In genomic region chr16:70159355-70160348, GRCh38 we compare ENCODE assay signal across 20 cellular contexts. TPM values are rescaled to one million over a fixed set of nuclear protein-coding genes. Genes with fewer than 3 reads are reported as not detected.
DNase-seq lines count a peak whose midpoint lies in the region; ATAC-seq and TF ChIP-seq lines count a peak whose summit lies in the region.
"Had no signal": no experiment of that assay in that cellular context is flagged by ENCODE, and none has a peak within 500 bp of the region (broad histone marks: within the 10 kb centered on the region; RNA-seq: fewer than 3 reads in every experiment).

No MANE protein-coding gene starts in this region.

- H3K56ac ChIP-seq in IMR-90 (ENCODE audit: extremely low read depth, insufficient read depth, low read length), result no peak overlapping the region

- H3K9ac ChIP-seq in IMR-90 (ENCODE audit: low read depth, low read length), result no peak overlapping the region

- POLR2A ChIA-PET in IMR-90 (lab: Charles Lee; ENCODE audit: unreplicated experiment), result no interaction called here

- no peak overlapping the region for H2AK9ac ChIP-seq in IMR-90 (replicated peaks; ENCODE audit: low read depth, low read length, poor library complexity)

- no peak overlapping the region for H2BK20ac ChIP-seq in IMR-90 (ENCODE audit: low read depth, low read length)

- peaks cover 51% of the 10 kb centered on the region for H3K36me3 ChIP-seq in IMR-90 (ENCODE audit: control insufficient read depth, insufficient read depth, low read length)

- H3K9me1 ChIP-seq in IMR-90 (ENCODE audit: insufficient read depth, low read length), result peaks cover 10% of the 10 kb centered on the region; the same call in 1 of the 2 replicates

- H4K8ac ChIP-seq in IMR-90 (ENCODE audit: low read depth in 2 of 2, low read length in 2 of 2), result no peak overlapping the region

- H3K14ac ChIP-seq in IMR-90 (replicated peaks; ENCODE audit: low read depth, low read length), result no peak overlapping the region

- peaks cover 8% of the 10 kb centered on the region for H3K4me1 ChIP-seq in IMR-90 (ENCODE audit: control insufficient read depth, insufficient read depth, low read length)
- H3K4me1 ChIP-seq: heart right ventricle, suprapubic skin had no signal

- no peaks in the 10 kb centered on the region for H3K27me3 ChIP-seq in IMR-90 (ENCODE audit: control insufficient read depth, insufficient read depth, low read length)
- H3K27me3 ChIP-seq: heart right ventricle, suprapubic skin had no signal

- no peak overlapping the region for H3K18ac ChIP-seq in IMR-90 (ENCODE audit: low read depth, low read length)

- no TSS peak for BruUV-seq in IMR-90 (replicated peaks; lab: Mats Ljungman, UMichigan)

- H3K23ac ChIP-seq in IMR-90 (ENCODE audit: low read depth, low read length), result no peak overlapping the region

- no peak overlapping the region for H3K27ac ChIP-seq in IMR-90 (ENCODE audit: insufficient read depth, low read length)
- H3K27ac ChIP-seq: heart right ventricle, suprapubic skin had no signal

- no peak overlapping the region for H3K4ac ChIP-seq in IMR-90 (ENCODE audit: low read depth, low read length)

- TF ChIP-seq CTCF in IMR-90 (conservative IDR thresholded peaks at IDR 0.05; ENCODE audit: low read depth, low read length), result no peak
- TF ChIP-seq CTCF in choroid plexus epithelial cell (conservative IDR thresholded peaks at IDR 0.05; ENCODE audit: low read depth, low read length), result no peak

- dilution Hi-C loops in IMR-90 (cut with HindIII; ENCODE audit: low sequenced_read_pairs, unreplicated experiment), result no loop called here

- H3K4me2 ChIP-seq in IMR-90 (ENCODE audit: low read depth, low read length), result no peak overlapping the region

- no peak overlapping the region for H2BK120ac ChIP-seq in IMR-90 (ENCODE audit: low read depth, low read length)

- H4K20me1 ChIP-seq in IMR-90 (ENCODE audit: insufficient read depth, low read length), result peaks cover 3% of the 10 kb centered on the region; the same call in 1 of the 2 replicates

- CTCF ChIA-PET in IMR-90 (lab: Yijun Ruan, JAX), result no interaction called here

- DNase-seq in GM03348 (ENCODE audit: low spot score), result peak; percentile 33
- peak; percentile 58 for DNase-seq in IMR-90
- DNase-seq in choroid plexus epithelial cell (ENCODE audit: low read depth), result peak; percentile 36
- peak; percentile 68 for DNase-seq in posterior vena cava (ENCODE audit: low spot score)
- DNase-seq in NCI-H2171 treated with DMSO at 0.1 percent for 48 hours (lab: John Stamatoyannopoulos, UW), result no peak
- DNase-seq in Ammon's horn (ENCODE audit: low spot score), result no peak
- DNase-seq: activated CD8-positive, alpha-beta T cell treated with anti-CD3 and anti-CD28 coated beads, Interleukin-2, amount 10 ng/mL, durations not matched to agents 7 days and 5 days; Calu3; effector CD8-positive, alpha-beta T cell; naive thymus-derived CD4-positive, alpha-beta T cell; NCI-H187 treated with DMSO at 0.1 percent for 48 hours; NCI-H510A had no signal

- no peak overlapping the region for H4K5ac ChIP-seq in IMR-90 (ENCODE audit: low read depth, low read length)

- no peak overlapping the region for H4K91ac ChIP-seq in IMR-90 (ENCODE audit: insufficient read depth, low read depth, low read length)

- H2BK5ac ChIP-seq in IMR-90 (ENCODE audit: low read depth, low read length, poor library complexity, severe bottlenecking), result no peak overlapping the region

- no peaks in the 10 kb centered on the region for H3K79me1 ChIP-seq in IMR-90 (ENCODE audit: low read depth in 1 of 2, low read length in 2 of 2)

- peak overlapping the region; percentile 3 for H2AFZ ChIP-seq in IMR-90 (replicated peaks; ENCODE audit: low read length, poor library complexity)

- in situ Hi-C loops in IMR-90 (cut with MboI; ENCODE audit: low sequenced_read_pairs), result no loop called here

- no peak for TF ChIP-seq POLR2A in IMR-90 (IDR thresholded peaks at IDR 0.05; ENCODE audit: low read depth, low read length)

- no peak overlapping the region for H2AK5ac ChIP-seq in IMR-90 (ENCODE audit: low read depth, low read length)

- no peaks in the 10 kb centered on the region for H3K9me3 ChIP-seq in IMR-90 (ENCODE audit: control insufficient read depth, insufficient read depth, low read length)
- H3K9me3 ChIP-seq: heart right ventricle, suprapubic skin had no signal

- intact Hi-C loops in IMR-90 (cut with micrococcal nuclease), result no loop called here
- intact Hi-C loops in posterior vena cava (cut with DNase I), result no loop called here

- H3K4me3 ChIP-seq in IMR-90 (ENCODE audit: insufficient read depth, low read depth, low read length) (no peak overlapping the region), choroid plexus epithelial cell (ENCODE audit: low read depth, low read length) (no peak overlapping the region)
- H3K4me3 ChIP-seq: GM12878, heart right ventricle, suprapubic skin had no signal

- no peak overlapping the region for H2BK15ac ChIP-seq in IMR-90 (ENCODE audit: low read depth, low read length)

- TF ChIP-seq RAD21 in IMR-90 (IDR thresholded peaks at IDR 0.05; ENCODE audit: low read length), result no peak

- WGBS in IMR-90 (ENCODE audit: extremely low coverage in 2 of 2, insufficient read length in 1 of 2), 2 experiments, result 84% methylated on average over 7 of the region's 9 CpGs; no CpG with 5 or more reads in 1 of the 2 experiments

- ATAC-seq in IMR-90 (ENCODE audit: low read depth) (peak; percentile 22; the same call in 1 of the 2 replicates), HG03139 (IDR thresholded peaks at IDR 0.05; ENCODE audit: unreplicated experiment) (no peak), HG03159 (IDR thresholded peaks at IDR 0.05; ENCODE audit: unreplicated experiment) (no peak)
- ATAC-seq: activated CD8-positive, alpha-beta T cell treated with anti-CD3 and anti-CD28 coated beads, Interleukin-2, amount 10 ng/mL, durations not matched to agents 7 days and 5 days; GM12878; heart right ventricle; naive thymus-derived CD4-positive, alpha-beta T cell; T-cell had no signal

TF ChIP-seq in IMR-90, 13 proteins besides CTCF, POLR2A, EP300 and RAD21:
- TF ChIP-seq SMC3 (IDR thresholded peaks at IDR 0.05; ENCODE audit: low read depth, low read length) (no peak), CHD1 (IDR thresholded peaks at IDR 0.05; ENCODE audit: low read depth, low read length) (no peak), RCOR1 (IDR thresholded peaks at IDR 0.05; ENCODE audit: insufficient replicate concordance, low read length) (no peak), BHLHE40 (IDR thresholded peaks at IDR 0.05; ENCODE audit: low read depth, low read length) (no peak), FOS (IDR thresholded peaks at IDR 0.05; ENCODE audit: low read depth, low read length) (no peak), RFX5 (IDR thresholded peaks at IDR 0.05; ENCODE audit: low read depth, low read length) (no peak), MAFK (IDR thresholded peaks at IDR 0.05; ENCODE audit: low read depth, low read length) (no peak), CEBPB (IDR thresholded peaks at IDR 0.05; ENCODE audit: low read depth, low read length) (no peak), NFE2L2 (IDR thresholded peaks at IDR 0.05; ENCODE audit: low read depth, low read length) (no peak), MXI1 (IDR thresholded peaks at IDR 0.05; ENCODE audit: borderline replicate concordance, low read depth, low read length) (no peak), USF2 (IDR thresholded peaks at IDR 0.05; ENCODE audit: low read depth, low read length) (no peak)

RNA-seq across cellular contexts. Expression of gene CLEC18C, which starts 13.9 kb away (rescaled TPM):
- total RNA-seq in IMR-90 (2012; rRNA removed), result not detected in 2 replicates
- 0.03 TPM in 1 of 2 replicates, not detected in the other for polyA plus RNA-seq in IMR-90 (2012; rRNA removed)
- polyA plus RNA-seq in IMR-90 (2012; cell fraction: cytosol; rRNA removed), result not detected in 2 replicates
- polyA plus RNA-seq in IMR-90 (2012; cell fraction: nucleus; rRNA removed; ENCODE audit: low replicate concordance), result 0.19 and 0.35 TPM in 2 replicates
- under 1 TPM in 1 of 2 donors, not detected in 1; 0.28 TPM for total RNA-seq in posterior vena cava
- total RNA-seq: G401, suprapubic skin had no signal
- polyA plus RNA-seq: IgD-negative memory B cell; naive thymus-derived CD4-positive, alpha-beta T cell had no signal

RNA-seq across cellular contexts. Expression of gene PDPR, which starts 45.5 kb away (rescaled TPM):
- 10.0 and 12.2 TPM in 2 replicates for total RNA-seq in IMR-90 (2012; rRNA removed)
- 19.0 and 19.4 TPM in 2 replicates for polyA plus RNA-seq in IMR-90 (2012; rRNA removed)
- polyA plus RNA-seq in IMR-90 (2012; cell fraction: cytosol; rRNA removed), result 7.5 and 9.4 TPM in 2 replicates
- polyA plus RNA-seq in IMR-90 (2012; cell fraction: nucleus; rRNA removed; ENCODE audit: low replicate concordance), result 41.2 and 66.5 TPM in 2 replicates
- total RNA-seq in posterior vena cava, result 10 to 100 TPM; 26.0 to 28.8 TPM

Comparison
In these comparisons a context has a peak if more than half of its experiments do, and no peak if none do; other contexts are left out.
1. DNase-seq: peak in GM03348 (single experiment), IMR-90 (single experiment), choroid plexus epithelial cell (single experiment) and posterior vena cava (single experiment); none in NCI-H2171 treated with DMSO at 0.1 percent for 48 hours (single experiment) and Ammon's horn (single experiment).